In the genomic region with DNA sequence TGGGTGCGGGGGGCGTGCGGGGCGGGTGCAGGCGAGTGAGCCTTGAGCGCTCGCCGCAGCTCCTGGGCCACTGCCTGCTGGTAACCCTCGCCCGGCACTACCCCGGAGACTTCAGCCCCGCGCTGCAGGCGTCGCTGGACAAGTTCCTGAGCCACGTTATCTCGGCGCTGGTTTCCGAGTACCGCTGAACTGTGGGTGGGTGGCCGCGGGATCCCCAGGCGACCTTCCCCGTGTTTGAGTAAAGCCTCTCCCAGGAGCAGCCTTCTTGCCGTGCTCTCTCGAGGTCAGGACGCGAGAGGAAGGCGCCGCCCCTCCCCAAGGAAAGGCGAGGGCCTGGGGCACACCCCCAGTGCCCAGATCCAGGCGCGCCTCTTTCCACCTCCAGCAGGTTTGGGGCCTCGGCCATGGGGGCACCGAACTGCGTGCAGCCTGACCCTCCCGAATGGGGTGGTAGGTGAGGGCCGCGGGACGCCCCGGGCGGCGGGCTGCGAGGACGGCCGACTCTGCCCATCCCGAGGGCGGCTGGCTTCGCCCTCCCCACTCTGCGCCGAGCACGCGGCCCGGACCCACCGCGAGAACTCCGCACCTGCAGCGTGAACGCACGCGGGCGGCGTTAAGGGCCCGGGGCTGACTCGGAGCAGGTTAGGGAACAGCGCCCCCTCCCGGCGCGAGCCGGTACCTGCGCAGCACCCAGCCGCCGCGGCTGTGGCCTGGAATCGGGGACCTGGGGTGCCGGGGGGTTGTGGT, we compare ENCODE assay signal across 8 cellular contexts. TPM values are rescaled to one million over a fixed set of nuclear protein-coding genes. Genes with fewer than 3 reads are reported as not detected.
DNase-seq lines count a peak whose midpoint lies in the region; ATAC-seq and TF ChIP-seq lines count a peak whose summit lies in the region.

No MANE protein-coding gene starts in this region.

- TF ChIP-seq POLR2A in gastroesophageal sphincter (IDR thresholded peaks at IDR 0.05) (no peak), testis (IDR thresholded peaks at IDR 0.05) (no peak)

- H3K27ac ChIP-seq in gastroesophageal sphincter (no peak overlapping the region), osteoblast (ENCODE audit: low read depth, low read length) (no peak overlapping the region), testis (no peak overlapping the region)

- peaks cover 7 to 28% (median 17%) of the 10 kb centered on the region in 3 donors for H3K4me1 ChIP-seq in gastroesophageal sphincter
- H3K4me1 ChIP-seq in osteoblast (ENCODE audit: insufficient read depth, low read length), result peaks cover 8% of the 10 kb centered on the region
- peaks cover 11% of the 10 kb centered on the region for H3K4me1 ChIP-seq in testis

- H3K9me3 ChIP-seq in gastroesophageal sphincter, result no peaks in the 10 kb centered on the region
- H3K9me3 ChIP-seq in osteoblast (ENCODE audit: low read depth, low read length), result no peaks in the 10 kb centered on the region
- H3K9me3 ChIP-seq in testis, result no peaks in the 10 kb centered on the region

- peaks cover 47% of the 10 kb centered on the region for H3K27me3 ChIP-seq in gastroesophageal sphincter
- peaks cover 28% of the 10 kb centered on the region for H3K27me3 ChIP-seq in osteoblast (ENCODE audit: insufficient read depth, low read length)
- H3K27me3 ChIP-seq in testis, result no peaks in the 10 kb centered on the region

- H3K4me3 ChIP-seq in LNCaP clone FGC (ENCODE audit: low read depth, low read length) (peak overlapping the region; percentile 49), gastroesophageal sphincter (peak overlapping the region in 1 of 2 donors; percentile 36), osteoblast (ENCODE audit: insufficient read depth, low read length) (peak overlapping the region; percentile 59), testis (peak overlapping the region; percentile 26 to 54)

- H3K36me3 ChIP-seq in gastroesophageal sphincter, result no peaks in the 10 kb centered on the region
- peaks cover 4% of the 10 kb centered on the region for H3K36me3 ChIP-seq in osteoblast (ENCODE audit: insufficient read depth, low read length)
- H3K36me3 ChIP-seq in testis (ENCODE audit: low read depth, missing control alignments), result no peaks in the 10 kb centered on the region

- TF ChIP-seq CTCF in GM12872 (IDR thresholded peaks at IDR 0.05; ENCODE audit: insufficient read depth, low read depth, low read length), result peak; percentile 90
- TF ChIP-seq CTCF in LNCaP clone FGC (IDR thresholded peaks at IDR 0.05; ENCODE audit: control insufficient read depth, extremely low read depth, insufficient read depth), result peak; percentile 90
- peak in 3 of 4 experiments; percentile 92 to 98 (median 96) for TF ChIP-seq CTCF in gastroesophageal sphincter (IDR thresholded peaks at IDR 0.05)
- TF ChIP-seq CTCF in osteoblast (IDR thresholded peaks at IDR 0.05; ENCODE audit: extremely low read depth, low read depth, low read length), result peak; percentile 77
- TF ChIP-seq CTCF in testis (IDR thresholded peaks at IDR 0.05), result peak; percentile 93 to 97 (median 95)

- H3K4me2 ChIP-seq in osteoblast (ENCODE audit: insufficient read depth, low read length), result peak overlapping the region; percentile 50

- in situ Hi-C loops in SK-MEL-5 (cut with HindIII; ENCODE audit: low pct_unique_long_range_greater_than_20kb, low sequenced_read_pairs), result no loop called here

- TF ChIP-seq EP300 in gastroesophageal sphincter (IDR thresholded peaks at IDR 0.05), result no peak

- peaks cover 20% of the 10 kb centered on the region for H4K20me1 ChIP-seq in osteoblast (ENCODE audit: insufficient read depth, low read length)

- DNase-seq in LNCaP clone FGC (ENCODE audit: low read depth) (peak; percentile 43), SK-MEL-5 (ENCODE audit: low read depth, low spot score) (peak; percentile 63), osteoblast (ENCODE audit: insufficient read length, low spot score, missing footprints) (peak; percentile 99), testis (peak; percentile 85)
- DNase-seq in activated gamma-delta T cell treated with anti-CD3 and anti-CD28 coated beads, Interleukin-2, amount 50 U/mL, for 16 hours (ENCODE audit: low read depth), result peak; percentile 74

- WGBS in gastroesophageal sphincter (ENCODE audit: low coverage in 1 of 2), 2 donors, result no CpG with 5 or more reads among the region's 76 CpGs
- WGBS in testis, 2 donors, result 0% methylated on average over 55 of the region's 76 CpGs; no CpG with 5 or more reads in 1 of the 2 donors

- ATAC-seq in gastroesophageal sphincter, result peak; percentile 79
- ATAC-seq in HG03280 (IDR thresholded peaks at IDR 0.05; ENCODE audit: unreplicated experiment), result no peak

- H2AFZ ChIP-seq in osteoblast (ENCODE audit: low read length), result no peak overlapping the region

- intact Hi-C loops in testis (cut with DNase I; ENCODE audit: low total_unique reads), result no loop called here

- H3K79me2 ChIP-seq in osteoblast (ENCODE audit: insufficient read depth, low read length), result no peaks in the 10 kb centered on the region

RNA-seq across cellular contexts. Expression of a gene that starts 0.8 kb away (rescaled TPM):
- total RNA-seq in SK-MEL-5 (2014; rRNA removed; shearing (Covaris generic)), result 2.2 and 2.5 TPM in 2 replicates
- 2.6 and 3.2 TPM in 2 replicates for polyA plus RNA-seq in SK-MEL-5 (2015; cell fraction: cytosol; rRNA removed)
- 3.2 TPM in 1 of 2 replicates, not detected in the other for polyA plus RNA-seq in SK-MEL-5 (2015; cell fraction: nucleus; rRNA removed)
- total RNA-seq in gastroesophageal sphincter (not detected), osteoblast (not detected in 2 replicates), testis (1 to 10 TPM; 4.2 to 4.3 TPM)
- 1.3 TPM for polyA plus RNA-seq in testis (ENCODE audit: insufficient read depth, low read depth, low replicate concordance)

RNA-seq across cellular contexts. Expression of a gene that starts 4.6 kb away (rescaled TPM):
- total RNA-seq in SK-MEL-5 (2014; rRNA removed; shearing (Covaris generic)), result not detected in 2 replicates
- not detected in 2 replicates for polyA plus RNA-seq in SK-MEL-5 (2015; cell fraction: cytosol; rRNA removed)
- not detected in 2 replicates for polyA plus RNA-seq in SK-MEL-5 (2015; cell fraction: nucleus; rRNA removed)
- 10 to 100 TPM in 3 of 4 donors, not detected in 1; 15.5 to 96.7 (median 53.1) TPM for total RNA-seq in gastroesophageal sphincter
- not detected in 2 replicates for total RNA-seq in osteoblast
- 10 to 100 TPM in 1 of 2 donors, not detected in 1; 11.7 TPM for total RNA-seq in testis
- 24.0 TPM for polyA plus RNA-seq in testis (ENCODE audit: insufficient read depth, low read depth, low replicate concordance)

RNA-seq across cellular contexts. Expression of a gene that starts 8.4 kb away (rescaled TPM):
- not detected in 2 replicates for total RNA-seq in SK-MEL-5 (2014; rRNA removed; shearing (Covaris generic))
- polyA plus RNA-seq in SK-MEL-5 (2015; cell fraction: cytosol; rRNA removed), result not detected in 2 replicates
- not detected in 2 replicates for polyA plus RNA-seq in SK-MEL-5 (2015; cell fraction: nucleus; rRNA removed)
- total RNA-seq in gastroesophageal sphincter (10 to 100 TPM in 3 of 4 donors, not detected in 1; 40.9 to 72.6 (median 57.7) TPM), osteoblast (not detected in 2 replicates), testis (10 to 100 TPM in 1 of 2 donors, 1 to 10 TPM in 1; 7.1 to 27.4 TPM)
- 68.9 TPM for polyA plus RNA-seq in testis (ENCODE audit: insufficient read depth, low read depth, low replicate concordance)

RNA-seq across cellular contexts. Expression of a gene that starts 15.3 kb away (rescaled TPM):
- total RNA-seq in SK-MEL-5 (2014; rRNA removed; shearing (Covaris generic)), result not detected in 2 replicates
- not detected in 2 replicates for polyA plus RNA-seq in SK-MEL-5 (2015; cell fraction: cytosol; rRNA removed)
- polyA plus RNA-seq in SK-MEL-5 (2015; cell fraction: nucleus; rRNA removed), result not detected in 2 replicates
- total RNA-seq in gastroesophageal sphincter, result 1 to 10 TPM in 1 of 4 donors, not detected in 3; 3.0 TPM
- total RNA-seq in osteoblast, result not detected in 2 replicates
- total RNA-seq in testis, result 1 to 10 TPM; 1.6 to 3.7 TPM
- not detected for polyA plus RNA-seq in testis (ENCODE audit: insufficient read depth, low read depth, low replicate concordance)

RNA-seq across cellular contexts. Expression of a gene that starts 28.6 kb away (rescaled TPM):
- not detected in 2 replicates for total RNA-seq in SK-MEL-5 (2014; rRNA removed; shearing (Covaris generic))
- polyA plus RNA-seq in SK-MEL-5 (2015; cell fraction: cytosol; rRNA removed), result not detected in 2 replicates
- polyA plus RNA-seq in SK-MEL-5 (2015; cell fraction: nucleus; rRNA removed), result not detected in 2 replicates
- not detected for total RNA-seq in gastroesophageal sphincter
- not detected in 2 replicates for total RNA-seq in osteoblast
- 1 to 10 TPM; 1.1 to 9.0 TPM for total RNA-seq in testis
- polyA plus RNA-seq in testis (ENCODE audit: insufficient read depth, low read depth, low replicate concordance), result 3.7 TPM

Comparison
In these comparisons a context has a peak if more than half of its experiments do, and no peak if none do; other contexts are left out.
1. DNase-seq: peak in every context shown above with its lines; median percentile 99 in osteoblast; 85 in testis; 74 in activated gamma-delta T cell treated with anti-CD3 and anti-CD28 coated beads, Interleukin-2, amount 50 U/mL, for 16 hours; 63 in SK-MEL-5; 43 in LNCaP clone FGC.